Comparison of ENCODE assay signal across 1 cellular context in genomic region chr15:90211440-90212168, GRCh38.
TF ChIP-seq lines count a peak whose summit lies in the region.

No MANE protein-coding gene starts in this region.

TF ChIP-seq in K562, 482 proteins besides CTCF, POLR2A, EP300 and RAD21:
- TF ChIP-seq FOSL1 (tag; conservative IDR thresholded peaks at IDR 0.05) (0 out of 2 replicates have a peak, but pooled peaks have one; percentile 18), ZZZ3 (IDR thresholded peaks at IDR 0.05) (no peak), ETV6 (IDR thresholded peaks at IDR 0.05; ENCODE audit: borderline replicate concordance in 1 of 2, low read depth in 2 of 2, low read length in 1 of 2) (no peak), ETV6 (CRISPR knock-in tag; IDR thresholded peaks at IDR 0.05; ENCODE audit: borderline replicate concordance) (0 out of 2 replicates have a peak, but pooled peaks have one; percentile 26), ARID3B (CRISPR knock-in tag; IDR thresholded peaks at IDR 0.05; ENCODE audit: borderline replicate concordance) (no peak), POLR2G (IDR thresholded peaks at IDR 0.05; ENCODE audit: low read depth, low read length) (0 out of 2 replicates have a peak, but pooled peaks have one; percentile 10)
